ENCODE assay signal across 27 cellular contexts in genomic region chr3:27097171-27097570, GRCh38.
"Had no signal": no experiment of that assay in that cellular context is flagged by ENCODE, and none has a peak within 500 bp of the region (broad histone marks: within the 10 kb centered on the region; RNA-seq: fewer than 3 reads in every experiment).

No MANE protein-coding gene starts in this region.

- H3K36me3 ChIP-seq: ascending aorta, cardiac muscle cell, colonic mucosa, SJCRH30, WERI-Rb-1 had no signal

- H3K9me3 ChIP-seq: ascending aorta, colonic mucosa, SJCRH30 had no signal

- ATAC-seq: activated CD8-positive, alpha-beta T cell treated with anti-CD3 and anti-CD28 coated beads for 36 hours; activated T-cell treated with anti-CD3 and anti-CD28 coated beads, Interleukin-2, amount 50 U/mL, for 72 hours; activated T-helper 17 cell treated with anti-CD3 and anti-CD28 coated beads, Interleukin-2, amount 50 U/mL, for 72 hours had no signal

- H3K4me1 ChIP-seq: colonic mucosa, SJCRH30 had no signal

- DNase-seq: activated CD4-positive, alpha-beta T cell treated with anti-CD3 and anti-CD28 coated beads for 1 hour; activated CD4-positive, alpha-beta T cell treated with anti-CD3 and anti-CD28 coated beads for 48 hours; activated CD4-positive, alpha-beta T cell treated with anti-CD3 and anti-CD28 coated beads, Interleukin-2, amount 50 U/mL, for 4 hours; activated CD4-positive, CD25-positive, alpha-beta regulatory T cell; activated CD8-positive, alpha-beta T cell treated with anti-CD3 and anti-CD28 coated beads for 36 hours; activated effector memory CD4-positive, alpha-beta T cell treated with anti-CD3 and anti-CD28 coated beads, Interleukin-2, amount 50 U/mL, for 16 hours; activated naive CD4-positive, alpha-beta T cell treated with Interleukin-2 at 50 U/mL for 16 hours; activated naive CD8-positive, alpha-beta T cell treated with anti-CD3 and anti-CD28 coated beads, Interleukin-2, amount 10 ng/mL, durations not matched to agents 7 days and 5 days; activated T-cell treated with anti-CD3 and anti-CD28 coated beads, Interleukin-2, amount 50 U/mL, for 1 hour; activated T-cell treated with anti-CD3 and anti-CD28 coated beads, Interleukin-2, amount 50 U/mL, for 72 hours; amygdala; colonic mucosa; NCI-H1092; NCI-H1436 treated with DMSO at 0.1 percent for 48 hours; NCI-H1694 treated with DMSO at 0.1 percent for 48 hours; NCI-H2029; NCI-H345; NCI-H524 treated with DMSO at 0.1 percent for 48 hours; OCI-M1; Right ventricle myocardium superior; SJCRH30; T1000; WERI-Rb-1 had no signal

- H3K27ac ChIP-seq: ascending aorta, cardiac muscle cell, colonic mucosa, SJCRH30, SK-N-MC, WERI-Rb-1 had no signal

- H3K27me3 ChIP-seq: ascending aorta, cardiac muscle cell, colonic mucosa, SJCRH30 had no signal

- H3K4me3 ChIP-seq: ascending aorta, cardiac muscle cell, colonic mucosa, SJCRH30, SK-N-MC had no signal
